ENCODE assay signal across 1 cellular context in the genomic region with DNA sequence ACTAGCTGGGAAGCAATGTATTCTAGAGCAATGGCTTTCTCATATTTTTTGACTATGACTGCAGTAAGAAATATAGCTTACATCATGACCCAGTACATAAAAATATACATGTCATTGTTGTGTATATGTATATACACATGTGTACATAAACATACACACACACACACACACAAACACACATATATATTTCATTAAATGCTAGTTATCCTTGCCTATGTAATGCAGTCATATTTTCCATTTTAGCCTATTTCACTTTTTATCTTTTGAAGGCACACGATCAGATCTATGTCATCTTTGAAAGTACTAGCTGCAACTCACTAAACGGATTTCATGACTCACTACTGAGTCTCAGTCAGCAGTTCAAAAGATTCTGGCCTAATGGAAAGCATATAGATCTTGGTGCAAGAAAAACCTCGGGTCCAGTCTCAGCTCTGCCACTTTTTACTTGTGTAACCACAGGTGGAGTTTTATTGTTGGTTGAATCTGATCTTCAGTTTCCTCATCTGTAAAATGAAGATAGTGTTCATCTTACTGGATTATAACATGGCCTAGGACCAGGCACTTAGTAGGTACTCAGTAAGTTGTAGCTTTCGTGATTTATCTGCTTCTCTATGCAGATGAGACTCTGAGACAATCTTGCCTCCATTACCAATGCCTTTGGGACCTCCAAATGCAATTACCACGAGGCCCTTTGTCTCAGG.
TF ChIP-seq lines count a peak whose summit lies in the region.

No MANE protein-coding gene starts in this region.

TF ChIP-seq in K562, 482 proteins besides CTCF, POLR2A, EP300 and RAD21 (continued from another document and continues in another):
- TF ChIP-seq MTA2 (IDR thresholded peaks at IDR 0.05; ENCODE audit: low read depth) = peak; percentile 80
- TF ChIP-seq BHLHE40 (IDR thresholded peaks at IDR 0.05; ENCODE audit: low read length) = no peak
- TF ChIP-seq U2AF2 (optimal IDR thresholded peaks at IDR 0.05; ENCODE audit: low read depth, low read length) = no peak
- TF ChIP-seq, protein P1, sequence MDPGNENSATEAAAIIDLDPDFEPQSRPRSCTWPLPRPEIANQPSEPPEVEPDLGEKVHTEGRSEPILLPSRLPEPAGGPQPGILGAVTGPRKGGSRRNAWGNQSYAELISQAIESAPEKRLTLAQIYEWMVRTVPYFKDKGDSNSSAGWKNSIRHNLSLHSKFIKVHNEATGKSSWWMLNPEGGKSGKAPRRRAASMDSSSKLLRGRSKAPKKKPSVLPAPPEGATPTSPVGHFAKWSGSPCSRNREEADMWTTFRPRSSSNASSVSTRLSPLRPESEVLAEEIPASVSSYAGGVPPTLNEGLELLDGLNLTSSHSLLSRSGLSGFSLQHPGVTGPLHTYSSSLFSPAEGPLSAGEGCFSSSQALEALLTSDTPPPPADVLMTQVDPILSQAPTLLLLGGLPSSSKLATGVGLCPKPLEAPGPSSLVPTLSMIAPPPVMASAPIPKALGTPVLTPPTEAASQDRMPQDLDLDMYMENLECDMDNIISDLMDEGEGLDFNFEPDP (CRISPR knock-in tag; IDR thresholded peaks at IDR 0.05) = no peak
- no peak for TF ChIP-seq ZBED1 (IDR thresholded peaks at IDR 0.05)
- TF ChIP-seq FOXK2 (conservative IDR thresholded peaks at IDR 0.05 in 1 of 2, IDR thresholded peaks at IDR 0.05 in 1 of 2; ENCODE audit: low read depth in 2 of 2) = peak; percentile 65 to 87
- TF ChIP-seq MAFK (IDR thresholded peaks at IDR 0.05; ENCODE audit: low read length) = peak; percentile 66; the same call in 1 of the 2 replicates
- peak; percentile 33 for TF ChIP-seq HDAC3 (IDR thresholded peaks at IDR 0.05; ENCODE audit: borderline replicate concordance, partially characterized antibody)
- TF ChIP-seq SMAD3 (CRISPR knock-in tag; conservative IDR thresholded peaks at IDR 0.05) = no peak
- no peak for TF ChIP-seq MTF1 (CRISPR knock-in tag; IDR thresholded peaks at IDR 0.05; ENCODE audit: borderline replicate concordance)
- peak; percentile 84 for TF ChIP-seq FOXM1 (IDR thresholded peaks at IDR 0.05; ENCODE audit: low read depth)
- TF ChIP-seq FOXM1 (CRISPR knock-in tag; IDR thresholded peaks at IDR 0.05; ENCODE audit: low read depth) = no peak
- no peak for TF ChIP-seq DNMT1 (IDR thresholded peaks at IDR 0.05)
- TF ChIP-seq SAFB (IDR thresholded peaks at IDR 0.05; ENCODE audit: borderline replicate concordance, low read depth, low read length) = no peak
- TF ChIP-seq LCOR (CRISPR knock-in tag; IDR thresholded peaks at IDR 0.05) = no peak
- no peak for TF ChIP-seq SPI1 (IDR thresholded peaks at IDR 0.05; ENCODE audit: borderline replicate concordance, low read depth, low read length)
- TF ChIP-seq SIN3B (IDR thresholded peaks at IDR 0.05; ENCODE audit: low read depth) = no peak
- TF ChIP-seq SRSF1 (IDR thresholded peaks at IDR 0.05; ENCODE audit: low read depth, low read length) = no peak
- TF ChIP-seq, protein P2, sequence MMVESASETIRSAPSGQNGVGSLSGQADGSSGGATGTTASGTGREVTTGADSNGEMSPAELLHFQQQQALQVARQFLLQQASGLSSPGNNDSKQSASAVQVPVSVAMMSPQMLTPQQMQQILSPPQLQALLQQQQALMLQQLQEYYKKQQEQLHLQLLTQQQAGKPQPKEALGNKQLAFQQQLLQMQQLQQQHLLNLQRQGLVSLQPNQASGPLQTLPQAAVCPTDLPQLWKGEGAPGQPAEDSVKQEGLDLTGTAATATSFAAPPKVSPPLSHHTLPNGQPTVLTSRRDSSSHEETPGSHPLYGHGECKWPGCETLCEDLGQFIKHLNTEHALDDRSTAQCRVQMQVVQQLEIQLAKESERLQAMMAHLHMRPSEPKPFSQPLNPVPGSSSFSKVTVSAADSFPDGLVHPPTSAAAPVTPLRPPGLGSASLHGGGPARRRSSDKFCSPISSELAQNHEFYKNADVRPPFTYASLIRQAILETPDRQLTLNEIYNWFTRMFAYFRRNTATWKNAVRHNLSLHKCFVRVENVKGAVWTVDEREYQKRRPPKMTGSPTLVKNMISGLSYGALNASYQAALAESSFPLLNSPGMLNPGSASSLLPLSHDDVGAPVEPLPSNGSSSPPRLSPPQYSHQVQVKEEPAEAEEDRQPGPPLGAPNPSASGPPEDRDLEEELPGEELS (CRISPR knock-in tag; IDR thresholded peaks at IDR 0.05; ENCODE audit: borderline replicate concordance) = no peak
- no peak for TF ChIP-seq GATAD2A (IDR thresholded peaks at IDR 0.05)
- TF ChIP-seq SOX6 (IDR thresholded peaks at IDR 0.05) = 0 out of 2 replicates have a peak, but pooled peaks have one; percentile 28
- TF ChIP-seq, protein P3, sequence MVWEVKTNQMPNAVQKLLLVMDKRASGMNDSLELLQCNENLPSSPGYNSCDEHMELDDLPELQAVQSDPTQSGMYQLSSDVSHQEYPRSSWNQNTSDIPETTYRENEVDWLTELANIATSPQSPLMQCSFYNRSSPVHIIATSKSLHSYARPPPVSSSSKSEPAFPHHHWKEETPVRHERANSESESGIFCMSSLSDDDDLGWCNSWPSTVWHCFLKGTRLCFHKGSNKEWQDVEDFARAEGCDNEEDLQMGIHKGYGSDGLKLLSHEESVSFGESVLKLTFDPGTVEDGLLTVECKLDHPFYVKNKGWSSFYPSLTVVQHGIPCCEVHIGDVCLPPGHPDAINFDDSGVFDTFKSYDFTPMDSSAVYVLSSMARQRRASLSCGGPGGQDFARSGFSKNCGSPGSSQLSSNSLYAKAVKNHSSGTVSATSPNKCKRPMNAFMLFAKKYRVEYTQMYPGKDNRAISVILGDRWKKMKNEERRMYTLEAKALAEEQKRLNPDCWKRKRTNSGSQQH (CRISPR knock-in tag; IDR thresholded peaks at IDR 0.05) = no peak
- peak; percentile 46; the same call in 1 of the 2 replicates for TF ChIP-seq CBFA2T2 (conservative IDR thresholded peaks at IDR 0.05)
- TF ChIP-seq ZNF551 (CRISPR knock-in tag; IDR thresholded peaks at IDR 0.05) = no peak
- TF ChIP-seq ZKSCAN3 (CRISPR knock-in tag; IDR thresholded peaks at IDR 0.05) = no peak
- TF ChIP-seq, protein P4, sequence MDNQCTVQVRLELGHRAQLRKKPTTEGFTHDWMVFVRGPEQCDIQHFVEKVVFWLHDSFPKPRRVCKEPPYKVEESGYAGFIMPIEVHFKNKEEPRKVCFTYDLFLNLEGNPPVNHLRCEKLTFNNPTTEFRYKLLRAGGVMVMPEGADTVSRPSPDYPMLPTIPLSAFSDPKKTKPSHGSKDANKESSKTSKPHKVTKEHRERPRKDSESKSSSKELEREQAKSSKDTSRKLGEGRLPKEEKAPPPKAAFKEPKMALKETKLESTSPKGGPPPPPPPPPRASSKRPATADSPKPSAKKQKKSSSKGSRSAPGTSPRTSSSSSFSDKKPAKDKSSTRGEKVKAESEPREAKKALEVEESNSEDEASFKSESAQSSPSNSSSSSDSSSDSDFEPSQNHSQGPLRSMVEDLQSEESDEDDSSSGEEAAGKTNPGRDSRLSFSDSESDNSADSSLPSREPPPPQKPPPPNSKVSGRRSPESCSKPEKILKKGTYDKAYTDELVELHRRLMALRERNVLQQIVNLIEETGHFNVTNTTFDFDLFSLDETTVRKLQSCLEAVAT (IDR thresholded peaks at IDR 0.05) = no peak
- TF ChIP-seq, protein P5, sequence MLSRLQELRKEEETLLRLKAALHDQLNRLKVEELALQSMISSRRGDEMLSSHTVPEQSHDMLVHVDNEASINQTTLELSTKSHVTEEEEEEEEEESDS (CRISPR knock-in tag; IDR thresholded peaks at IDR 0.05) = no peak
- TF ChIP-seq KHSRP (IDR thresholded peaks at IDR 0.05) = no peak
- no peak for TF ChIP-seq SRSF7 (optimal IDR thresholded peaks at IDR 0.05; ENCODE audit: low read depth, low read length)
- TF ChIP-seq TRIM28 (IDR thresholded peaks at IDR 0.05) = no peak
- TF ChIP-seq ZNF224 (CRISPR knock-in tag; IDR thresholded peaks at IDR 0.05) = no peak
- TF ChIP-seq DIDO1 (tag; IDR thresholded peaks at IDR 0.05; ENCODE audit: low read depth) = no peak
- no peak for TF ChIP-seq HOXB6 (CRISPR knock-in tag; IDR thresholded peaks at IDR 0.05; ENCODE audit: borderline replicate concordance)
- TF ChIP-seq TAF9B (IDR thresholded peaks at IDR 0.05; ENCODE audit: partially characterized antibody) = no peak
- TF ChIP-seq, protein P6, sequence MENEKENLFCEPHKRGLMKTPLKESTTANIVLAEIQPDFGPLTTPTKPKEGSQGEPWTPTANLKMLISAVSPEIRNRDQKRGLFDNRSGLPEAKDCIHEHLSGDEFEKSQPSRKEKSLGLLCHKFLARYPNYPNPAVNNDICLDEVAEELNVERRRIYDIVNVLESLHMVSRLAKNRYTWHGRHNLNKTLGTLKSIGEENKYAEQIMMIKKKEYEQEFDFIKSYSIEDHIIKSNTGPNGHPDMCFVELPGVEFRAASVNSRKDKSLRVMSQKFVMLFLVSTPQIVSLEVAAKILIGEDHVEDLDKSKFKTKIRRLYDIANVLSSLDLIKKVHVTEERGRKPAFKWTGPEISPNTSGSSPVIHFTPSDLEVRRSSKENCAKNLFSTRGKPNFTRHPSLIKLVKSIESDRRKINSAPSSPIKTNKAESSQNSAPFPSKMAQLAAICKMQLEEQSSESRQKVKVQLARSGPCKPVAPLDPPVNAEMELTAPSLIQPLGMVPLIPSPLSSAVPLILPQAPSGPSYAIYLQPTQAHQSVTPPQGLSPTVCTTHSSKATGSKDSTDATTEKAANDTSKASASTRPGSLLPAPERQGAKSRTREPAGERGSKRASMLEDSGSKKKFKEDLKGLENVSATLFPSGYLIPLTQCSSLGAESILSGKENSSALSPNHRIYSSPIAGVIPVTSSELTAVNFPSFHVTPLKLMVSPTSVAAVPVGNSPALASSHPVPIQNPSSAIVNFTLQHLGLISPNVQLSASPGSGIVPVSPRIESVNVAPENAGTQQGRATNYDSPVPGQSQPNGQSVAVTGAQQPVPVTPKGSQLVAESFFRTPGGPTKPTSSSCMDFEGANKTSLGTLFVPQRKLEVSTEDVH (IDR thresholded peaks at IDR 0.05; ENCODE audit: low read depth, partially characterized antibody) = no peak
- TF ChIP-seq, protein P7, sequence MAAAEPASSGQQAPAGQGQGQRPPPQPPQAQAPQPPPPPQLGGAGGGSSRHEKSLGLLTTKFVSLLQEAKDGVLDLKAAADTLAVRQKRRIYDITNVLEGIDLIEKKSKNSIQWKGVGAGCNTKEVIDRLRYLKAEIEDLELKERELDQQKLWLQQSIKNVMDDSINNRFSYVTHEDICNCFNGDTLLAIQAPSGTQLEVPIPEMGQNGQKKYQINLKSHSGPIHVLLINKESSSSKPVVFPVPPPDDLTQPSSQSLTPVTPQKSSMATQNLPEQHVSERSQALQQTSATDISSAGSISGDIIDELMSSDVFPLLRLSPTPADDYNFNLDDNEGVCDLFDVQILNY (CRISPR knock-in tag; IDR thresholded peaks at IDR 0.05) = no peak
- TF ChIP-seq, protein P8, sequence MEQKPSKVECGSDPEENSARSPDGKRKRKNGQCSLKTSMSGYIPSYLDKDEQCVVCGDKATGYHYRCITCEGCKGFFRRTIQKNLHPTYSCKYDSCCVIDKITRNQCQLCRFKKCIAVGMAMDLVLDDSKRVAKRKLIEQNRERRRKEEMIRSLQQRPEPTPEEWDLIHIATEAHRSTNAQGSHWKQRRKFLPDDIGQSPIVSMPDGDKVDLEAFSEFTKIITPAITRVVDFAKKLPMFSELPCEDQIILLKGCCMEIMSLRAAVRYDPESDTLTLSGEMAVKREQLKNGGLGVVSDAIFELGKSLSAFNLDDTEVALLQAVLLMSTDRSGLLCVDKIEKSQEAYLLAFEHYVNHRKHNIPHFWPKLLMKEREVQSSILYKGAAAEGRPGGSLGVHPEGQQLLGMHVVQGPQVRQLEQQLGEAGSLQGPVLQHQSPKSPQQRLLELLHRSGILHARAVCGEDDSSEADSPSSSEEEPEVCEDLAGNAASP (IDR thresholded peaks at IDR 0.05) = no peak
- TF ChIP-seq, protein P9, sequence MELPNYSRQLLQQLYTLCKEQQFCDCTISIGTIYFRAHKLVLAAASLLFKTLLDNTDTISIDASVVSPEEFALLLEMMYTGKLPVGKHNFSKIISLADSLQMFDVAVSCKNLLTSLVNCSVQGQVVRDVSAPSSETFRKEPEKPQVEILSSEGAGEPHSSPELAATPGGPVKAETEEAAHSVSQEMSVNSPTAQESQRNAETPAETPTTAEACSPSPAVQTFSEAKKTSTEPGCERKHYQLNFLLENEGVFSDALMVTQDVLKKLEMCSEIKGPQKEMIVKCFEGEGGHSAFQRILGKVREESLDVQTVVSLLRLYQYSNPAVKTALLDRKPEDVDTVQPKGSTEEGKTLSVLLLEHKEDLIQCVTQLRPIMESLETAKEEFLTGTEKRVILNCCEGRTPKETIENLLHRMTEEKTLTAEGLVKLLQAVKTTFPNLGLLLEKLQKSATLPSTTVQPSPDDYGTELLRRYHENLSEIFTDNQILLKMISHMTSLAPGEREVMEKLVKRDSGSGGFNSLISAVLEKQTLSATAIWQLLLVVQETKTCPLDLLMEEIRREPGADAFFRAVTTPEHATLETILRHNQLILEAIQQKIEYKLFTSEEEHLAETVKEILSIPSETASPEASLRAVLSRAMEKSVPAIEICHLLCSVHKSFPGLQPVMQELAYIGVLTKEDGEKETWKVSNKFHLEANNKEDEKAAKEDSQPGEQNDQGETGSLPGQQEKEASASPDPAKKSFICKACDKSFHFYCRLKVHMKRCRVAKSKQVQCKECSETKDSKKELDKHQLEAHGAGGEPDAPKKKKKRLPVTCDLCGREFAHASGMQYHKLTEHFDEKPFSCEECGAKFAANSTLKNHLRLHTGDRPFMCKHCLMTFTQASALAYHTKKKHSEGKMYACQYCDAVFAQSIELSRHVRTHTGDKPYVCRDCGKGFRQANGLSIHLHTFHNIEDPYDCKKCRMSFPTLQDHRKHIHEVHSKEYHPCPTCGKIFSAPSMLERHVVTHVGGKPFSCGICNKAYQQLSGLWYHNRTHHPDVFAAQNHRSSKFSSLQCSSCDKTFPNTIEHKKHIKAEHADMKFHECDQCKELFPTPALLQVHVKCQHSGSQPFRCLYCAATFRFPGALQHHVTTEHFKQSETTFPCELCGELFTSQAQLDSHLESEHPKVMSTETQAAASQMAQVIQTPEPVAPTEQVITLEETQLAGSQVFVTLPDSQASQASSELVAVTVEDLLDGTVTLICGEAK (IDR thresholded peaks at IDR 0.05) = no peak
- TF ChIP-seq, protein P9 (CRISPR knock-in tag; IDR thresholded peaks at IDR 0.05) = no peak
